In the genomic region with DNA sequence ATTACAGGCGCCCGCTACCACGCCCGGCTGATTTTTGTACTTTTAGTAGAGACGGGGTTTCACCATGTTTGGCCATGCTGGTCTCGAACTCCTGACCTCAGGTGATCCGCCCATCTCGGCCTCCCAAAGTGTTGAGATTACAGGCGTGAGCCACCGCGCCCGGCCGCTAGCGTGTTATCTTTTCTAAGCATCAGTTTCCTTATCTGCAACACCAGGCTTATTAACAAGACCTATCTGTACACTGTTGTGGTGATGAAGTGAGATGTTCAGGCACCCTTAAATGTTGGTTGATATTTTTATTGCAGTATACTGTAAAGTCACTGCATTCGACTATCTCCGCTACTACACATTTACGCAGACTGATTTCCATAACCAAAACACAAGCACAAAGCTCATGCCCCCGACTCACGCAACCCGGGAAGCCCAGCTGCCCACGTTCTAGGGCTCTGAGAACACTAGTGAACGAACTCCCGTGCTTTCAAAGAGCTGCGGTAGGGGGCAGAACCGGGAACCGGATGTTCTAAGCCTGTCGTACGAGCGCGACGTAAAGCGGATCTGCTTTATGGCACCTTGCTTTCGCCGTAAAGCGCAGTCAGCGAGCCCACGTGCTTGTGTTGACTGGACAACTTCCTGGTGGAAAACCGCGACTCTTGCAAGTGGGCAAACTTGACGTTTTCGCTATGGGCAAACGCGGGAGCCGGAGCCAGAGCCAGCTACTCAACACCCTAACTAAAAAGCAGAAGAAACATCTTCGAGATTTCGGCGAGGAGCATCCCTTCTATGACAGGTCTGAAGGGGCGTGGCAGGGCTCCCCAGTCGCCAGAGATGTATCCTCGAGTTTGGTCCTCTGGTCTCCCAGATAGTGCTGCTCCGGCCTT, we compare ENCODE assay signal across 1 cellular context.
TF ChIP-seq lines count a peak whose summit lies in the region.

TSS of gene UTP25 (plus strand) at position 589 of the 878 bp plus-strand sequence. CDS start at position 681, 92 bp downstream.

TF ChIP-seq in K562, 482 proteins besides CTCF, POLR2A, EP300 and RAD21 (continued from another document and continues in another):
- TF ChIP-seq, protein P1, sequence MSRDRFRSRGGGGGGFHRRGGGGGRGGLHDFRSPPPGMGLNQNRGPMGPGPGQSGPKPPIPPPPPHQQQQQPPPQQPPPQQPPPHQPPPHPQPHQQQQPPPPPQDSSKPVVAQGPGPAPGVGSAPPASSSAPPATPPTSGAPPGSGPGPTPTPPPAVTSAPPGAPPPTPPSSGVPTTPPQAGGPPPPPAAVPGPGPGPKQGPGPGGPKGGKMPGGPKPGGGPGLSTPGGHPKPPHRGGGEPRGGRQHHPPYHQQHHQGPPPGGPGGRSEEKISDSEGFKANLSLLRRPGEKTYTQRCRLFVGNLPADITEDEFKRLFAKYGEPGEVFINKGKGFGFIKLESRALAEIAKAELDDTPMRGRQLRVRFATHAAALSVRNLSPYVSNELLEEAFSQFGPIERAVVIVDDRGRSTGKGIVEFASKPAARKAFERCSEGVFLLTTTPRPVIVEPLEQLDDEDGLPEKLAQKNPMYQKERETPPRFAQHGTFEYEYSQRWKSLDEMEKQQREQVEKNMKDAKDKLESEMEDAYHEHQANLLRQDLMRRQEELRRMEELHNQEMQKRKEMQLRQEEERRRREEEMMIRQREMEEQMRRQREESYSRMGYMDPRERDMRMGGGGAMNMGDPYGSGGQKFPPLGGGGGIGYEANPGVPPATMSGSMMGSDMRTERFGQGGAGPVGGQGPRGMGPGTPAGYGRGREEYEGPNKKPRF (IDR thresholded peaks at IDR 0.05; ENCODE audit: low read depth, low read length), result no peak
- TF ChIP-seq CCNT2 (IDR thresholded peaks at IDR 0.05; ENCODE audit: borderline replicate concordance, extremely low read depth, insufficient read length, low read depth, low read length) (peak; percentile 34), BACH1 (tag; IDR thresholded peaks at IDR 0.05) (no peak), ZNF589 (CRISPR knock-in tag; IDR thresholded peaks at IDR 0.05; ENCODE audit: low read depth) (no peak), DEAF1 (CRISPR knock-in tag; IDR thresholded peaks at IDR 0.05) (peak; percentile 35; the same call in 1 of the 2 replicates), RBM15 (IDR thresholded peaks at IDR 0.05; ENCODE audit: insufficient read depth, low read length) (no peak), ETV1 (tag; conservative IDR thresholded peaks at IDR 0.05; ENCODE audit: low read depth) (peak; percentile 100), SREBF2 (CRISPR knock-in tag; IDR thresholded peaks at IDR 0.05) (no peak), DNMT1 (IDR thresholded peaks at IDR 0.05) (no peak), TCF15 (CRISPR knock-in tag; IDR thresholded peaks at IDR 0.05) (no peak), ZNF354B (CRISPR knock-in tag; IDR thresholded peaks at IDR 0.05) (no peak), PHTF2 (CRISPR knock-in tag; IDR thresholded peaks at IDR 0.05) (no peak), NR1H2 (CRISPR knock-in tag; IDR thresholded peaks at IDR 0.05) (0 out of 2 replicates have a peak, but pooled peaks have one; percentile 63), PTTG1 (tag; IDR thresholded peaks at IDR 0.05; ENCODE audit: low read depth) (no peak), NR2F6 (CRISPR knock-in tag; IDR thresholded peaks at IDR 0.05) (no peak), HMG20A (CRISPR knock-in tag; conservative IDR thresholded peaks at IDR 0.05) (no peak), SETDB1 (IDR thresholded peaks at IDR 0.05; ENCODE audit: low read length) (no peak), FOXK2 (conservative IDR thresholded peaks at IDR 0.05 in 1 of 2, IDR thresholded peaks at IDR 0.05 in 1 of 2; ENCODE audit: low read depth in 2 of 2) (peak; percentile 99 to 100), RAD51 (IDR thresholded peaks at IDR 0.05; ENCODE audit: borderline replicate concordance, low read depth) (peak; percentile 64; the same call in 1 of the 2 replicates), NBN (IDR thresholded peaks at IDR 0.05; ENCODE audit: low read depth) (peak; percentile 97), KDM5B (IDR thresholded peaks at IDR 0.05; ENCODE audit: insufficient replicate concordance, low read depth, low read length) (peak; percentile 59), SMAD3 (CRISPR knock-in tag; conservative IDR thresholded peaks at IDR 0.05) (peak; percentile 11; the same call in 1 of the 2 replicates), MTA1 (IDR thresholded peaks at IDR 0.05; ENCODE audit: borderline replicate concordance) (peak; percentile 91), NRF1 (conservative IDR thresholded peaks at IDR 0.05 in 1 of 2, IDR thresholded peaks at IDR 0.05 in 1 of 2) (peak; percentile 73 to 76), EP400 (IDR thresholded peaks at IDR 0.05) (peak; percentile 99), NFYB (IDR thresholded peaks at IDR 0.05; ENCODE audit: extremely low read depth, insufficient read length) (no peak), TRIM28 (IDR thresholded peaks at IDR 0.05) (peak; percentile 61; the same call in 1 of the 2 replicates), ZMIZ1 (IDR thresholded peaks at IDR 0.05; ENCODE audit: low read depth in 2 of 2, low read length in 2 of 2) (peak in 1 of 2 experiments; percentile 17; a peak in 2 of 4 replicates), RBFOX2 (IDR thresholded peaks at IDR 0.05; ENCODE audit: low read depth, low read length) (peak; percentile 69), CREB3 (tag; conservative IDR thresholded peaks at IDR 0.05; ENCODE audit: low read depth) (0 out of 2 replicates have a peak, but pooled peaks have one; percentile 25), ZC3H11A (IDR thresholded peaks at IDR 0.05; ENCODE audit: low read depth, low read length) (no peak), ILF3 (IDR thresholded peaks at IDR 0.05; ENCODE audit: borderline replicate concordance) (no peak), SNRNP70 (optimal IDR thresholded peaks at IDR 0.05; ENCODE audit: low read depth, low read length) (no peak), BCLAF1 (IDR thresholded peaks at IDR 0.05; ENCODE audit: borderline replicate concordance in 1 of 2, control insufficient read depth in 1 of 2, low read depth in 2 of 2, low read length in 1 of 2) (no peak), TAF15 (IDR thresholded peaks at IDR 0.05; ENCODE audit: low read depth, low read length) (no peak), NR2C1 (IDR thresholded peaks at IDR 0.05) (no peak; the same call in 1 of the 2 replicates), NR2C1 (tag; IDR thresholded peaks at IDR 0.05) (0 out of 2 replicates have a peak, but pooled peaks have one; percentile 31), SMARCA5 (IDR thresholded peaks at IDR 0.05) (peak; percentile 94), FUS (optimal IDR thresholded peaks at IDR 0.05; ENCODE audit: low read depth, low read length) (no peak)
- TF ChIP-seq, protein P2, sequence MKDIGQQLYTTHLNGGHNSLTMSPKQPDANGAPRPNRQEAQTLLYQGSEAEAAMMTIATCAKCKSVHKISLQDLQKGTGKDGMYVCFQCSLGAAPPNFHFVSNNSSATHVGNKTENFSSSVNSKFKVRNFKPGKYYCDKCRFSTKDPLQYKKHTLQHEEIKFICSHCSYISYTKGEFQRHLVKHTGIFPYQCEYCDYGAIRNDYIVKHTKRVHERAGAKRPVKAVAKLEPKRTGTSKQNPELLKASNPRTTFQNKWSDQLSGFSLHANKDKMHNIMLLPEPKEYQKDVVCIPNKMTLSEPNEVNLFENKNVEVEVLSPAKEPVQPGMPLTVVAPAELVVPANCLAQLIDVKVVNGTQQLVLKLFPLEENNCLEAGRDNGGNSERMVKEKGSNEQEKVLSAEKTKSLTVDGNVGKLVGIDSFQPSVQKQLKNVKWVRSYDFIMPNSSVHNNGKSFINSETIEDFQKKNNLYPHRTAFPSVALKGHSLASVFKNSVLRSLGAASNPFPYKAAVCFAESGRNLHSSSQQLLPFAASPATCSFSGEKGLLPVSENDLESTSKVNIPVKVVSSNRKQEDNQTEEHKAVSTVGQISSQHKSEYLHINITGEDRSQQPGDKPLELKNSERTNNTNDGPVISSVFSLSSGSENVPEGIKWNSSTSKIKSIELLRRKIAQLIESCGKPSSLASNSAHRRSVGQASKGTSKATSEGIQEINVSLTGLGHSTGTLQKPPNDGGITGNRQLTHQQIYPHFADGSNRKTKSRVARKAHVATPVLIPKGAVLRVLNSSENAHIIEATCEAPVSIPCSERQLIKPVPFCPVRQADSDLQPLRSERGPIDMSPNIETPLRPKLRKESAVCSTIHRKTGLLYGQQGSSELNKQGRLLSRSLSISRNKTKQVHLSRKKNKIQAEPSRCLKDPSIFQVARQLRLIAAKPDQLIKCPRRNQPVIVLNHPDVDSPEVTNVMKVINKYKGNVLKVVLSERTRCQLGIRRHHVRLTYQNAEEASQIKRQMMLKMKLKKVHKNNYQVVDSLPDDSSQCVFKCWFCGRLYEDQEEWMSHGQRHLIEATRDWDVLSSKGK (CRISPR knock-in tag; IDR thresholded peaks at IDR 0.05), result no peak
- TF ChIP-seq, protein P3, sequence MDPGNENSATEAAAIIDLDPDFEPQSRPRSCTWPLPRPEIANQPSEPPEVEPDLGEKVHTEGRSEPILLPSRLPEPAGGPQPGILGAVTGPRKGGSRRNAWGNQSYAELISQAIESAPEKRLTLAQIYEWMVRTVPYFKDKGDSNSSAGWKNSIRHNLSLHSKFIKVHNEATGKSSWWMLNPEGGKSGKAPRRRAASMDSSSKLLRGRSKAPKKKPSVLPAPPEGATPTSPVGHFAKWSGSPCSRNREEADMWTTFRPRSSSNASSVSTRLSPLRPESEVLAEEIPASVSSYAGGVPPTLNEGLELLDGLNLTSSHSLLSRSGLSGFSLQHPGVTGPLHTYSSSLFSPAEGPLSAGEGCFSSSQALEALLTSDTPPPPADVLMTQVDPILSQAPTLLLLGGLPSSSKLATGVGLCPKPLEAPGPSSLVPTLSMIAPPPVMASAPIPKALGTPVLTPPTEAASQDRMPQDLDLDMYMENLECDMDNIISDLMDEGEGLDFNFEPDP (CRISPR knock-in tag; IDR thresholded peaks at IDR 0.05), result no peak
- TF ChIP-seq, protein P4, sequence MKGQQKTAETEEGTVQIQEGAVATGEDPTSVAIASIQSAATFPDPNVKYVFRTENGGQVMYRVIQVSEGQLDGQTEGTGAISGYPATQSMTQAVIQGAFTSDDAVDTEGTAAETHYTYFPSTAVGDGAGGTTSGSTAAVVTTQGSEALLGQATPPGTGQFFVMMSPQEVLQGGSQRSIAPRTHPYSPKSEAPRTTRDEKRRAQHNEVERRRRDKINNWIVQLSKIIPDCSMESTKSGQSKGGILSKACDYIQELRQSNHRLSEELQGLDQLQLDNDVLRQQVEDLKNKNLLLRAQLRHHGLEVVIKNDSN (CRISPR knock-in tag; IDR thresholded peaks at IDR 0.05), result peak; percentile 91
